Comparison of ENCODE assay signal across 8 cellular contexts in the genomic region with DNA sequence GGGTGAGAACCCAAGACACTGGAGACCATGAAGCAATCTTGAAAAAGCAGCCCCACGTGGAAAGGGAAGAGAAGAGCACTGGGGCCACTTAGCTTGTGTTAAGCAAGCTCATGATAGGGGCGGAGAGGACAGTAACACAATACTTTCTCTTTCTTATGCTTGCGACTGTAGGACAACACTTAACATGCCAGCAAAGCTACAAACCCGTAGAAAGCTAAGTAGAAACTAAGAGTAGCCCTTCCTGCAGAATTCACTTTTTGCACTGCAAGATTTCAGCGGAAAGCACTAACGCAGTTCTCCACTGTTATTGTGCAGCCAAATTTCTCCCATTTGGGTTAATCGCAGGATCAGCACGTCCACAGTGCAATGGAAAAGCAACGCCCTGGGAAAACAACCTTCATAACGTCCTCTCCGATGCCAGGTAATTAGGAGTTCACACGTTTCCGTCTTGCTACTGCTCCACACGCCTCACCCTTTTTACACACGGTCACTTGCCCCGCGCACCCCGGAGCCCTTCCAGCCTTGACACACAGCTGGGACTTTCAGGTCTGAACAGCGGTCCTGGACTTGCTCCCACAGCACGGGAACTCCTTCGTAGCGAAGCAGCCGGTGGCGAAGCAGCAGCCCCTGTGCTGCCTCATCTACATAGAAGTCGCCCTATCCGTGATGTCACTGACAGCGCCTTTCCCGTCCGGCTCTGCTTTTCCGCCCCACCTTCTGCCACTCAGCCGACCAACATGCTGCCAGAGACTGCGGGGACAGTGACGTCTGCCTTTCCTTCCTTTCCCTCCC.
DNase-seq lines count a peak whose midpoint lies in the region; ATAC-seq and TF ChIP-seq lines count a peak whose summit lies in the region.

No MANE protein-coding gene starts in this region.

- H3K27me3 Mint-ChIP-seq in activated CD8-positive, alpha-beta T cell treated with anti-CD3 and anti-CD28 coated beads, Interleukin-2, amount 10 ng/mL, durations not matched to agents 7 days and 5 days (ENCODE audit: low read depth), result peaks cover 43% of the 10 kb centered on the region

- no peaks in the 10 kb centered on the region for H3K36me3 Mint-ChIP-seq in activated CD8-positive, alpha-beta T cell treated with anti-CD3 and anti-CD28 coated beads, Interleukin-2, amount 10 ng/mL, durations not matched to agents 7 days and 5 days (ENCODE audit: low read depth)

- H2BK15ac ChIP-seq in mesenchymal stem cell (ENCODE audit: low read depth, poor library complexity, severe bottlenecking), result no peak overlapping the region

- H2AFZ ChIP-seq in mesenchymal stem cell (ENCODE audit: low read depth, low read length), result peak overlapping the region; percentile 36

- peaks cover 6% of the 10 kb centered on the region for H3K9me3 ChIP-seq in mesenchymal stem cell (ENCODE audit: control insufficient read depth, low read length)

- H3K4ac ChIP-seq in mesenchymal stem cell (ENCODE audit: low read depth in 1 of 2, low read length in 2 of 2), result peak overlapping the region in 1 of 2 experiments; percentile 62

- no peak overlapping the region for H2AK5ac ChIP-seq in mesenchymal stem cell (ENCODE audit: low read length, severe bottlenecking)

- CTCF ChIA-PET in activated CD8-positive, alpha-beta T cell treated with anti-CD3 and anti-CD28 coated beads, Interleukin-2, amount 10 ng/mL, durations not matched to agents 7 days and 5 days (lab: Charles Lee), result interaction anchor here (0.7 to 1.1 kb wide), 4 partner anchors 11 to 71 kb away, joined by 3 to 5 read pairs (median 3); no protein-coding TSS in a partner anchor

- peak overlapping the region; percentile 7 to 68 for H3K18ac ChIP-seq in mesenchymal stem cell (ENCODE audit: low read depth in 1 of 2, low read length in 2 of 2)

- H3K9me3 Mint-ChIP-seq in activated CD8-positive, alpha-beta T cell treated with anti-CD3 and anti-CD28 coated beads, Interleukin-2, amount 10 ng/mL, durations not matched to agents 7 days and 5 days (ENCODE audit: insufficient read depth), result no peaks in the 10 kb centered on the region

- peak overlapping the region; percentile 92 for H3K4me3 Mint-ChIP-seq in activated CD8-positive, alpha-beta T cell treated with anti-CD3 and anti-CD28 coated beads, Interleukin-2, amount 10 ng/mL, durations not matched to agents 7 days and 5 days

- peak; percentile 99 for TF ChIP-seq POLR2A in GM19193 (IDR thresholded peaks at IDR 0.05; ENCODE audit: extremely low read depth, insufficient read depth, insufficient read length)

- H3K79me1 ChIP-seq in mesenchymal stem cell (replicated peaks; ENCODE audit: low read length, poor library complexity, severe bottlenecking), result no peaks in the 10 kb centered on the region

- peak overlapping the region; percentile 83 for H4K91ac ChIP-seq in mesenchymal stem cell (ENCODE audit: low read length)

- DNase-seq in AG20443 (ENCODE audit: low spot score) (peak; percentile 58), NCI-H774 (lab: John Stamatoyannopoulos, UW) (peak; percentile 92), mesenchymal stem cell (peak; percentile 96)
- DNase-seq in activated CD8-positive, alpha-beta T cell treated with anti-CD3 and anti-CD28 coated beads, Interleukin-2, amount 10 ng/mL, durations not matched to agents 7 days and 5 days, result peak; percentile 85
- peak; percentile 47 for DNase-seq in effector CD8-positive, alpha-beta T cell (lab: John Stamatoyannopoulos, UW)
- peak; percentile 53 for DNase-seq in stimulated activated CD8-positive, alpha-beta memory T cell treated with anti-CD3 and anti-CD28 coated beads, Interleukin-12 subunit alpha, Interleukin-12 subunit beta, amount 100 ng/mL, for 24 hours (ENCODE audit: extremely low read depth)

- H3K4me1 Mint-ChIP-seq in activated CD8-positive, alpha-beta T cell treated with anti-CD3 and anti-CD28 coated beads, Interleukin-2, amount 10 ng/mL, durations not matched to agents 7 days and 5 days (ENCODE audit: low read depth), result peaks cover 34% of the 10 kb centered on the region

- H2BK5ac ChIP-seq in mesenchymal stem cell (ENCODE audit: low read depth, low read length, poor library complexity, severe bottlenecking), result no peak overlapping the region

- WGBS in mesenchymal stem cell, result under 1% methylated on average over 33 of the region's 33 CpGs

- peak overlapping the region; percentile 65 for H3K4me2 ChIP-seq in mesenchymal stem cell (ENCODE audit: low read length, poor library complexity, severe bottlenecking)

- no peak overlapping the region for H3K14ac ChIP-seq in mesenchymal stem cell (ENCODE audit: low read length in 2 of 2)

- H3K27me3 ChIP-seq in mesenchymal stem cell (ENCODE audit: control insufficient read depth in 1 of 2, insufficient read depth in 1 of 2, low read length in 2 of 2), result peaks cover 7 to 22% of the 10 kb centered on the region in 2 experiments

- H3K27ac ChIP-seq in mesenchymal stem cell (ENCODE audit: low read length, poor library complexity, severe bottlenecking), result no peak overlapping the region

- POLR2A ChIA-PET in activated CD8-positive, alpha-beta T cell treated with anti-CD3 and anti-CD28 coated beads, Interleukin-2, amount 10 ng/mL, durations not matched to agents 7 days and 5 days (lab: Charles Lee), result interaction anchor here (0.5 to 4.8 kb wide), 26 partner anchors 11 to 1881 kb away, joined by 3 to 96 read pairs (median 8); no protein-coding TSS in a partner anchor

- peak overlapping the region; percentile 42 to 84 for H3K4me3 ChIP-seq in mesenchymal stem cell (ENCODE audit: insufficient read depth in 1 of 2, low read depth in 1 of 2, low read length in 2 of 2)

- H3K4me1 ChIP-seq in mesenchymal stem cell (ENCODE audit: control insufficient read depth, insufficient read depth, low read depth, low read length), result peaks cover 6% of the 10 kb centered on the region

- H3K27ac Mint-ChIP-seq in activated CD8-positive, alpha-beta T cell treated with anti-CD3 and anti-CD28 coated beads, Interleukin-2, amount 10 ng/mL, durations not matched to agents 7 days and 5 days, result peak overlapping the region; percentile 99

- peak; percentile 78 for ATAC-seq in HG03442 (IDR thresholded peaks at IDR 0.05; ENCODE audit: unreplicated experiment)
- ATAC-seq in activated CD8-positive, alpha-beta T cell treated with anti-CD3 and anti-CD28 coated beads, Interleukin-2, amount 10 ng/mL, durations not matched to agents 7 days and 5 days, result peak; percentile 91

- H4K8ac ChIP-seq in mesenchymal stem cell (ENCODE audit: low read length), result peak overlapping the region; percentile 77

- peak overlapping the region; percentile 11 for H2BK120ac ChIP-seq in mesenchymal stem cell (ENCODE audit: low read depth, low read length)

- H3K23ac ChIP-seq in mesenchymal stem cell (ENCODE audit: low read length in 2 of 2), result no peak overlapping the region

- no peaks in the 10 kb centered on the region for H3K36me3 ChIP-seq in mesenchymal stem cell (ENCODE audit: control insufficient read depth in 1 of 2, insufficient read depth in 2 of 2, low read depth in 1 of 2, low read length in 2 of 2)

- peak overlapping the region; percentile 94 for H3K9ac ChIP-seq in mesenchymal stem cell (ENCODE audit: low read length)

- H2BK12ac ChIP-seq in mesenchymal stem cell (ENCODE audit: low read length in 2 of 2), result peak overlapping the region in 1 of 2 experiments; percentile 30
